1 cellular context compared by ENCODE assay signal in genomic region chr6:89297695-89298351, GRCh38.
TF ChIP-seq lines count a peak whose summit lies in the region.

No MANE protein-coding gene starts in this region.

TF ChIP-seq in HEK293, 187 proteins besides CTCF, POLR2A, EP300 and RAD21 (continued from another document):
- TF ChIP-seq, protein P1, sequence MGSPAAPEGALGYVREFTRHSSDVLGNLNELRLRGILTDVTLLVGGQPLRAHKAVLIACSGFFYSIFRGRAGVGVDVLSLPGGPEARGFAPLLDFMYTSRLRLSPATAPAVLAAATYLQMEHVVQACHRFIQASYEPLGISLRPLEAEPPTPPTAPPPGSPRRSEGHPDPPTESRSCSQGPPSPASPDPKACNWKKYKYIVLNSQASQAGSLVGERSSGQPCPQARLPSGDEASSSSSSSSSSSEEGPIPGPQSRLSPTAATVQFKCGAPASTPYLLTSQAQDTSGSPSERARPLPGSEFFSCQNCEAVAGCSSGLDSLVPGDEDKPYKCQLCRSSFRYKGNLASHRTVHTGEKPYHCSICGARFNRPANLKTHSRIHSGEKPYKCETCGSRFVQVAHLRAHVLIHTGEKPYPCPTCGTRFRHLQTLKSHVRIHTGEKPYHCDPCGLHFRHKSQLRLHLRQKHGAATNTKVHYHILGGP (tag by site-specific recombination; IDR thresholded peaks at IDR 0.05) = no peak
- TF ChIP-seq, protein P2, sequence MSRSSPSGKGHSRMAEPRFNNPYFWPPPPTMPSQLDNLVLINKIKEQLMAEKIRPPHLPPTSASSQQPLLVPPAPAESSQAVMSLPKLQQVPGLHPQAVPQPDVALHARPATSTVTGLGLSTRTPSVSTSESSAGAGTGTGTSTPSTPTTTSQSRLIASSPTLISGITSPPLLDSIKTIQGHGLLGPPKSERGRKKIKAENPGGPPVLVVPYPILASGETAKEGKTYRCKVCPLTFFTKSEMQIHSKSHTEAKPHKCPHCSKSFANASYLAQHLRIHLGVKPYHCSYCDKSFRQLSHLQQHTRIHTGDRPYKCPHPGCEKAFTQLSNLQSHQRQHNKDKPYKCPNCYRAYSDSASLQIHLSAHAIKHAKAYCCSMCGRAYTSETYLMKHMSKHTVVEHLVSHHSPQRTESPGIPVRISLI (tag by site-specific recombination; IDR thresholded peaks at IDR 0.05) = peak; percentile 39; the same call in 1 of the 2 replicates
- no peak for TF ChIP-seq ZNF610 (tag by site-specific recombination; IDR thresholded peaks at IDR 0.05; ENCODE audit: borderline replicate concordance)
- TF ChIP-seq, protein P3, sequence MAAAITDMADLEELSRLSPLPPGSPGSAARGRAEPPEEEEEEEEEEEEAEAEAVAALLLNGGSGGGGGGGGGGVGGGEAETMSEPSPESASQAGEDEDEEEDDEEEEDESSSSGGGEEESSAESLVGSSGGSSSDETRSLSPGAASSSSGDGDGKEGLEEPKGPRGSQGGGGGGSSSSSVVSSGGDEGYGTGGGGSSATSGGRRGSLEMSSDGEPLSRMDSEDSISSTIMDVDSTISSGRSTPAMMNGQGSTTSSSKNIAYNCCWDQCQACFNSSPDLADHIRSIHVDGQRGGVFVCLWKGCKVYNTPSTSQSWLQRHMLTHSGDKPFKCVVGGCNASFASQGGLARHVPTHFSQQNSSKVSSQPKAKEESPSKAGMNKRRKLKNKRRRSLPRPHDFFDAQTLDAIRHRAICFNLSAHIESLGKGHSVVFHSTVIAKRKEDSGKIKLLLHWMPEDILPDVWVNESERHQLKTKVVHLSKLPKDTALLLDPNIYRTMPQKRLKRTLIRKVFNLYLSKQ (tag by site-specific recombination; IDR thresholded peaks at IDR 0.05; ENCODE audit: borderline replicate concordance) = no peak
- TF ChIP-seq ZNF530 (tag by site-specific recombination; IDR thresholded peaks at IDR 0.05; ENCODE audit: low read depth) = no peak
- no peak for TF ChIP-seq MZF1 (tag by site-specific recombination; IDR thresholded peaks at IDR 0.05; ENCODE audit: borderline replicate concordance)
- TF ChIP-seq ZBTB17 (tag by site-specific recombination; IDR thresholded peaks at IDR 0.05) = peak; percentile 54
- 0 out of 2 replicates have a peak, but pooled peaks have one; percentile 32 for TF ChIP-seq ZEB2 (tag by site-specific recombination; IDR thresholded peaks at IDR 0.05)
- TF ChIP-seq, protein P4, sequence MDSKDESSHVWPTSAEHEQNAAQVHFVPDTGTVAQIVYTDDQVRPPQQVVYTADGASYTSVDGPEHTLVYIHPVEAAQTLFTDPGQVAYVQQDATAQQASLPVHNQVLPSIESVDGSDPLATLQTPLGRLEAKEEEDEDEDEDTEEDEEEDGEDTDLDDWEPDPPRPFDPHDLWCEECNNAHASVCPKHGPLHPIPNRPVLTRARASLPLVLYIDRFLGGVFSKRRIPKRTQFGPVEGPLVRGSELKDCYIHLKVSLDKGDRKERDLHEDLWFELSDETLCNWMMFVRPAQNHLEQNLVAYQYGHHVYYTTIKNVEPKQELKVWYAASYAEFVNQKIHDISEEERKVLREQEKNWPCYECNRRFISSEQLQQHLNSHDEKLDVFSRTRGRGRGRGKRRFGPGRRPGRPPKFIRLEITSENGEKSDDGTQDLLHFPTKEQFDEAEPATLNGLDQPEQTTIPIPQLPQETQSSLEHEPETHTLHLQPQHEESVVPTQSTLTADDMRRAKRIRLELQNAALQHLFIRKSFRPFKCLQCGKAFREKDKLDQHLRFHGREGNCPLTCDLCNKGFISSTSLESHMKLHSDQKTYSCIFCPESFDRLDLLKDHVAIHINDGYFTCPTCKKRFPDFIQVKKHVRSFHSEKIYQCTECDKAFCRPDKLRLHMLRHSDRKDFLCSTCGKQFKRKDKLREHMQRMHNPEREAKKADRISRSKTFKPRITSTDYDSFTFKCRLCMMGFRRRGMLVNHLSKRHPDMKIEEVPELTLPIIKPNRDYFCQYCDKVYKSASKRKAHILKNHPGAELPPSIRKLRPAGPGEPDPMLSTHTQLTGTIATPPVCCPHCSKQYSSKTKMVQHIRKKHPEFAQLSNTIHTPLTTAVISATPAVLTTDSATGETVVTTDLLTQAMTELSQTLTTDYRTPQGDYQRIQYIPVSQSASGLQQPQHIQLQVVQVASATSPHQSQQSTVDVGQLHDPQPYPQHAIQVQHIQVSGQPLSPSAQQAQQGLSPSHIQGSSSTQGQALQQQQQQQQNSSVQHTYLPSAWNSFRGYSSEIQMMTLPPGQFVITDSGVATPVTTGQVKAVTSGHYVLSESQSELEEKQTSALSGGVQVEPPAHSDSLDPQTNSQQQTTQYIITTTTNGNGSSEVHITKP (tag by site-specific recombination; IDR thresholded peaks at IDR 0.05) = no peak; the same call in 1 of the 2 replicates
- TF ChIP-seq ZNF121 (tag by site-specific recombination; IDR thresholded peaks at IDR 0.05) = no peak
- TF ChIP-seq HOXA7 (CRISPR knock-in tag; IDR thresholded peaks at IDR 0.05; ENCODE audit: borderline replicate concordance) = no peak
- TF ChIP-seq ZNF248 (tag by site-specific recombination; IDR thresholded peaks at IDR 0.05) = no peak
- no peak for TF ChIP-seq SP2 (tag by site-specific recombination; IDR thresholded peaks at IDR 0.05)
- TF ChIP-seq ZNF404 (tag by site-specific recombination; IDR thresholded peaks at IDR 0.05) = no peak
- 0 out of 2 replicates have a peak, but pooled peaks have one; percentile 20 for TF ChIP-seq BCL11A (tag by site-specific recombination; IDR thresholded peaks at IDR 0.05; ENCODE audit: low read depth)
- no peak for TF ChIP-seq ZNF529 (tag by site-specific recombination; IDR thresholded peaks at IDR 0.05; ENCODE audit: insufficient replicate concordance)
- TF ChIP-seq, protein P5, sequence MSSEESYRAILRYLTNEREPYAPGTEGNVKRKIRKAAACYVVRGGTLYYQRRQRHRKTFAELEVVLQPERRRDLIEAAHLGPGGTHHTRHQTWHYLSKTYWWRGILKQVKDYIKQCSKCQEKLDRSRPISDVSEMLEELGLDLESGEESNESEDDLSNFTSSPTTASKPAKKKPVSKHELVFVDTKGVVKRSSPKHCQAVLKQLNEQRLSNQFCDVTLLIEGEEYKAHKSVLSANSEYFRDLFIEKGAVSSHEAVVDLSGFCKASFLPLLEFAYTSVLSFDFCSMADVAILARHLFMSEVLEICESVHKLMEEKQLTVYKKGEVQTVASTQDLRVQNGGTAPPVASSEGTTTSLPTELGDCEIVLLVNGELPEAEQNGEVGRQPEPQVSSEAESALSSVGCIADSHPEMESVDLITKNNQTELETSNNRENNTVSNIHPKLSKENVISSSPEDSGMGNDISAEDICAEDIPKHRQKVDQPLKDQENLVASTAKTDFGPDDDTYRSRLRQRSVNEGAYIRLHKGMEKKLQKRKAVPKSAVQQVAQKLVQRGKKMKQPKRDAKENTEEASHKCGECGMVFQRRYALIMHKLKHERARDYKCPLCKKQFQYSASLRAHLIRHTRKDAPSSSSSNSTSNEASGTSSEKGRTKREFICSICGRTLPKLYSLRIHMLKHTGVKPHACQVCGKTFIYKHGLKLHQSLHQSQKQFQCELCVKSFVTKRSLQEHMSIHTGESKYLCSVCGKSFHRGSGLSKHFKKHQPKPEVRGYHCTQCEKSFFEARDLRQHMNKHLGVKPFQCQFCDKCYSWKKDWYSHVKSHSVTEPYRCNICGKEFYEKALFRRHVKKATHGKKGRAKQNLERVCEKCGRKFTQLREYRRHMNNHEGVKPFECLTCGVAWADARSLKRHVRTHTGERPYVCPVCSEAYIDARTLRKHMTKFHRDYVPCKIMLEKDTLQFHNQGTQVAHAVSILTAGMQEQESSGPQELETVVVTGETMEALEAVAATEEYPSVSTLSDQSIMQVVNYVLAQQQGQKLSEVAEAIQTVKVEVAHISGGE (tag by site-specific recombination; conservative IDR thresholded peaks at IDR 0.05; ENCODE audit: low read depth) = no peak
- TF ChIP-seq, protein P6, sequence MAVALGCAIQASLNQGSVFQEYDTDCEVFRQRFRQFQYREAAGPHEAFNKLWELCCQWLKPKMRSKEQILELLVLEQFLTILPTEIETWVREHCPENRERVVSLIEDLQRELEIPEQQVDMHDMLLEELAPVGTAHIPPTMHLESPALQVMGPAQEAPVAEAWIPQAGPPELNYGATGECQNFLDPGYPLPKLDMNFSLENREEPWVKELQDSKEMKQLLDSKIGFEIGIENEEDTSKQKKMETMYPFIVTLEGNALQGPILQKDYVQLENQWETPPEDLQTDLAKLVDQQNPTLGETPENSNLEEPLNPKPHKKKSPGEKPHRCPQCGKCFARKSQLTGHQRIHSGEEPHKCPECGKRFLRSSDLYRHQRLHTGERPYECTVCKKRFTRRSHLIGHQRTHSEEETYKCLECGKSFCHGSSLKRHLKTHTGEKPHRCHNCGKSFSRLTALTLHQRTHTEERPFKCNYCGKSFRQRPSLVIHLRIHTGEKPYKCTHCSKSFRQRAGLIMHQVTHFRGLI (tag by site-specific recombination; IDR thresholded peaks at IDR 0.05) = no peak
- TF ChIP-seq ZNF621 (tag by site-specific recombination; IDR thresholded peaks at IDR 0.05) = no peak
- TF ChIP-seq, protein P7, sequence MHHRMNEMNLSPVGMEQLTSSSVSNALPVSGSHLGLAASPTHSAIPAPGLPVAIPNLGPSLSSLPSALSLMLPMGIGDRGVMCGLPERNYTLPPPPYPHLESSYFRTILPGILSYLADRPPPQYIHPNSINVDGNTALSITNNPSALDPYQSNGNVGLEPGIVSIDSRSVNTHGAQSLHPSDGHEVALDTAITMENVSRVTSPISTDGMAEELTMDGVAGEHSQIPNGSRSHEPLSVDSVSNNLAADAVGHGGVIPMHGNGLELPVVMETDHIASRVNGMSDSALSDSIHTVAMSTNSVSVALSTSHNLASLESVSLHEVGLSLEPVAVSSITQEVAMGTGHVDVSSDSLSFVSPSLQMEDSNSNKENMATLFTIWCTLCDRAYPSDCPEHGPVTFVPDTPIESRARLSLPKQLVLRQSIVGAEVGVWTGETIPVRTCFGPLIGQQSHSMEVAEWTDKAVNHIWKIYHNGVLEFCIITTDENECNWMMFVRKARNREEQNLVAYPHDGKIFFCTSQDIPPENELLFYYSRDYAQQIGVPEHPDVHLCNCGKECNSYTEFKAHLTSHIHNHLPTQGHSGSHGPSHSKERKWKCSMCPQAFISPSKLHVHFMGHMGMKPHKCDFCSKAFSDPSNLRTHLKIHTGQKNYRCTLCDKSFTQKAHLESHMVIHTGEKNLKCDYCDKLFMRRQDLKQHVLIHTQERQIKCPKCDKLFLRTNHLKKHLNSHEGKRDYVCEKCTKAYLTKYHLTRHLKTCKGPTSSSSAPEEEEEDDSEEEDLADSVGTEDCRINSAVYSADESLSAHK (tag by site-specific recombination; IDR thresholded peaks at IDR 0.05) = no peak
- TF ChIP-seq, protein P8, sequence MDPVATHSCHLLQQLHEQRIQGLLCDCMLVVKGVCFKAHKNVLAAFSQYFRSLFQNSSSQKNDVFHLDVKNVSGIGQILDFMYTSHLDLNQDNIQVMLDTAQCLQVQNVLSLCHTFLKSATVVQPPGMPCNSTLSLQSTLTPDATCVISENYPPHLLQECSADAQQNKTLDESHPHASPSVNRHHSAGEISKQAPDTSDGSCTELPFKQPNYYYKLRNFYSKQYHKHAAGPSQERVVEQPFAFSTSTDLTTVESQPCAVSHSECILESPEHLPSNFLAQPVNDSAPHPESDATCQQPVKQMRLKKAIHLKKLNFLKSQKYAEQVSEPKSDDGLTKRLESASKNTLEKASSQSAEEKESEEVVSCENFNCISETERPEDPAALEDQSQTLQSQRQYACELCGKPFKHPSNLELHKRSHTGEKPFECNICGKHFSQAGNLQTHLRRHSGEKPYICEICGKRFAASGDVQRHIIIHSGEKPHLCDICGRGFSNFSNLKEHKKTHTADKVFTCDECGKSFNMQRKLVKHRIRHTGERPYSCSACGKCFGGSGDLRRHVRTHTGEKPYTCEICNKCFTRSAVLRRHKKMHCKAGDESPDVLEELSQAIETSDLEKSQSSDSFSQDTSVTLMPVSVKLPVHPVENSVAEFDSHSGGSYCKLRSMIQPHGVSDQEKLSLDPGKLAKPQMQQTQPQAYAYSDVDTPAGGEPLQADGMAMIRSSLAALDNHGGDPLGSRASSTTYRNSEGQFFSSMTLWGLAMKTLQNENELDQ (tag by site-specific recombination; IDR thresholded peaks at IDR 0.05; ENCODE audit: low read depth) = no peak
- TF ChIP-seq, protein P9, sequence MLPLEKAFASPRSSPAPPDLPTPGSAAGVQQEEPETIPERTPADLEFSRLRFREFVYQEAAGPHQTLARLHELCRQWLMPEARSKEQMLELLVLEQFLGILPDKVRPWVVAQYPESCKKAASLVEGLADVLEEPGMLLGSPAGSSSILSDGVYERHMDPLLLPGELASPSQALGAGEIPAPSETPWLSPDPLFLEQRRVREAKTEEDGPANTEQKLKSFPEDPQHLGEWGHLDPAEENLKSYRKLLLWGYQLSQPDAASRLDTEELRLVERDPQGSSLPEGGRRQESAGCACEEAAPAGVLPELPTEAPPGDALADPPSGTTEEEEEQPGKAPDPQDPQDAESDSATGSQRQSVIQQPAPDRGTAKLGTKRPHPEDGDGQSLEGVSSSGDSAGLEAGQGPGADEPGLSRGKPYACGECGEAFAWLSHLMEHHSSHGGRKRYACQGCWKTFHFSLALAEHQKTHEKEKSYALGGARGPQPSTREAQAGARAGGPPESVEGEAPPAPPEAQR (tag by site-specific recombination; IDR thresholded peaks at IDR 0.05) = no peak
- no peak for TF ChIP-seq ZNF664 (tag by site-specific recombination; IDR thresholded peaks at IDR 0.05)
- no peak for TF ChIP-seq ZNF555 (tag by site-specific recombination; conservative IDR thresholded peaks at IDR 0.05)
- no peak for TF ChIP-seq ZNF791 (tag by site-specific recombination; IDR thresholded peaks at IDR 0.05)
- no peak for TF ChIP-seq ZBTB7A (tag by site-specific recombination; IDR thresholded peaks at IDR 0.05; ENCODE audit: low read depth)
- no peak for TF ChIP-seq SCRT1 (tag by site-specific recombination; IDR thresholded peaks at IDR 0.05; ENCODE audit: borderline replicate concordance)
